1 cellular context compared by ENCODE assay signal in the genomic region with DNA sequence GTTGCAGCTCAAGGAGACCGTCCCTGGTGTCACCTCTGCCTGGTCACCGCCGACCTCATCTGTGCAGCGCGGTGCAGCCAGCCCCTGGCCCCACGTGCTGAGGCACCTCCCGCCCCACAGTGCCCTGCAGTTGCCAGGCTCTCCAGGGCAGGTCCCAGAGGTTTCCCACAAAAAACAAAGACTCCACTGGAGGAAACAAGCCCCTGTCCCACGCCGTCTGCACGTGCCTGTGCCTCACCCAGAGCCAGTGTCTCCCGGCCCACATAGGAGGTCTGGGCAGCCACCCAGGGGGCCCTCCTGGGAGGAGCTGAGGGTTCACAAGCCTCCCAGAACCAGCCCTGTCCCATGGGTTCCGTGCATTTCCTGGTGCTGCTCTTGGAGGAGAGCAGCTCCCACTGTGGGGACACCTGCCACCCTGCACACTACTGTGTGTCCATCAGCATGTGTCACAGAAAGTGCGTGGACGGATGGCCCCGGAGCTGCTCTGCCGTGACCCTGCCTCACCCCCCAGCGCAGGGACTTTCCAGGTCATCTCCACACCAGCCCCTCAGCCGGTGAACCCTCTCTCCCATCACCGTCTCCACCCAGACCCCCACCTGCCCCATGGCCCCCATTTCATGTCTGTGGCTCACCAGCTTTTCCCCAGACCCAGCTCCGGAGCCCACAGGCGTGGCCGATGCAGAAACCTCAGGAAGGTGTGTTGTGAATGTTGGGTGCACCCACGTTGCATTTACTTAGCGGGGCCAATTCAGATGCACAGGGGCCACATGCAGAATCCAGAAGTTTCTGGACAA.
TF ChIP-seq lines count a peak whose summit lies in the region.

No MANE protein-coding gene starts in this region.

TF ChIP-seq in HepG2, 621 proteins besides CTCF, POLR2A, EP300 and RAD21 (continued from another document):
- TF ChIP-seq, protein P1, sequence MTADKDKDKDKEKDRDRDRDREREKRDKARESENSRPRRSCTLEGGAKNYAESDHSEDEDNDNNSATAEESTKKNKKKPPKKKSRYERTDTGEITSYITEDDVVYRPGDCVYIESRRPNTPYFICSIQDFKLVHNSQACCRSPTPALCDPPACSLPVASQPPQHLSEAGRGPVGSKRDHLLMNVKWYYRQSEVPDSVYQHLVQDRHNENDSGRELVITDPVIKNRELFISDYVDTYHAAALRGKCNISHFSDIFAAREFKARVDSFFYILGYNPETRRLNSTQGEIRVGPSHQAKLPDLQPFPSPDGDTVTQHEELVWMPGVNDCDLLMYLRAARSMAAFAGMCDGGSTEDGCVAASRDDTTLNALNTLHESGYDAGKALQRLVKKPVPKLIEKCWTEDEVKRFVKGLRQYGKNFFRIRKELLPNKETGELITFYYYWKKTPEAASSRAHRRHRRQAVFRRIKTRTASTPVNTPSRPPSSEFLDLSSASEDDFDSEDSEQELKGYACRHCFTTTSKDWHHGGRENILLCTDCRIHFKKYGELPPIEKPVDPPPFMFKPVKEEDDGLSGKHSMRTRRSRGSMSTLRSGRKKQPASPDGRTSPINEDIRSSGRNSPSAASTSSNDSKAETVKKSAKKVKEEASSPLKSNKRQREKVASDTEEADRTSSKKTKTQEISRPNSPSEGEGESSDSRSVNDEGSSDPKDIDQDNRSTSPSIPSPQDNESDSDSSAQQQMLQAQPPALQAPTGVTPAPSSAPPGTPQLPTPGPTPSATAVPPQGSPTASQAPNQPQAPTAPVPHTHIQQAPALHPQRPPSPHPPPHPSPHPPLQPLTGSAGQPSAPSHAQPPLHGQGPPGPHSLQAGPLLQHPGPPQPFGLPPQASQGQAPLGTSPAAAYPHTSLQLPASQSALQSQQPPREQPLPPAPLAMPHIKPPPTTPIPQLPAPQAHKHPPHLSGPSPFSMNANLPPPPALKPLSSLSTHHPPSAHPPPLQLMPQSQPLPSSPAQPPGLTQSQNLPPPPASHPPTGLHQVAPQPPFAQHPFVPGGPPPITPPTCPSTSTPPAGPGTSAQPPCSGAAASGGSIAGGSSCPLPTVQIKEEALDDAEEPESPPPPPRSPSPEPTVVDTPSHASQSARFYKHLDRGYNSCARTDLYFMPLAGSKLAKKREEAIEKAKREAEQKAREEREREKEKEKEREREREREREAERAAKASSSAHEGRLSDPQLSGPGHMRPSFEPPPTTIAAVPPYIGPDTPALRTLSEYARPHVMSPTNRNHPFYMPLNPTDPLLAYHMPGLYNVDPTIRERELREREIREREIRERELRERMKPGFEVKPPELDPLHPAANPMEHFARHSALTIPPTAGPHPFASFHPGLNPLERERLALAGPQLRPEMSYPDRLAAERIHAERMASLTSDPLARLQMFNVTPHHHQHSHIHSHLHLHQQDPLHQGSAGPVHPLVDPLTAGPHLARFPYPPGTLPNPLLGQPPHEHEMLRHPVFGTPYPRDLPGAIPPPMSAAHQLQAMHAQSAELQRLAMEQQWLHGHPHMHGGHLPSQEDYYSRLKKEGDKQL (CRISPR knock-in tag; IDR thresholded peaks at IDR 0.05; ENCODE audit: low read depth), result no peak
- TF ChIP-seq, protein P2, sequence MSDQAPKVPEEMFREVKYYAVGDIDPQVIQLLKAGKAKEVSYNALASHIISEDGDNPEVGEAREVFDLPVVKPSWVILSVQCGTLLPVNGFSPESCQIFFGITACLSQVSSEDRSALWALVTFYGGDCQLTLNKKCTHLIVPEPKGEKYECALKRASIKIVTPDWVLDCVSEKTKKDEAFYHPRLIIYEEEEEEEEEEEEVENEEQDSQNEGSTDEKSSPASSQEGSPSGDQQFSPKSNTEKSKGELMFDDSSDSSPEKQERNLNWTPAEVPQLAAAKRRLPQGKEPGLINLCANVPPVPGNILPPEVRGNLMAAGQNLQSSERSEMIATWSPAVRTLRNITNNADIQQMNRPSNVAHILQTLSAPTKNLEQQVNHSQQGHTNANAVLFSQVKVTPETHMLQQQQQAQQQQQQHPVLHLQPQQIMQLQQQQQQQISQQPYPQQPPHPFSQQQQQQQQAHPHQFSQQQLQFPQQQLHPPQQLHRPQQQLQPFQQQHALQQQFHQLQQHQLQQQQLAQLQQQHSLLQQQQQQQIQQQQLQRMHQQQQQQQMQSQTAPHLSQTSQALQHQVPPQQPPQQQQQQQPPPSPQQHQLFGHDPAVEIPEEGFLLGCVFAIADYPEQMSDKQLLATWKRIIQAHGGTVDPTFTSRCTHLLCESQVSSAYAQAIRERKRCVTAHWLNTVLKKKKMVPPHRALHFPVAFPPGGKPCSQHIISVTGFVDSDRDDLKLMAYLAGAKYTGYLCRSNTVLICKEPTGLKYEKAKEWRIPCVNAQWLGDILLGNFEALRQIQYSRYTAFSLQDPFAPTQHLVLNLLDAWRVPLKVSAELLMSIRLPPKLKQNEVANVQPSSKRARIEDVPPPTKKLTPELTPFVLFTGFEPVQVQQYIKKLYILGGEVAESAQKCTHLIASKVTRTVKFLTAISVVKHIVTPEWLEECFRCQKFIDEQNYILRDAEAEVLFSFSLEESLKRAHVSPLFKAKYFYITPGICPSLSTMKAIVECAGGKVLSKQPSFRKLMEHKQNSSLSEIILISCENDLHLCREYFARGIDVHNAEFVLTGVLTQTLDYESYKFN (CRISPR knock-in tag; conservative IDR thresholded peaks at IDR 0.05), result no peak
- TF ChIP-seq, protein P3, sequence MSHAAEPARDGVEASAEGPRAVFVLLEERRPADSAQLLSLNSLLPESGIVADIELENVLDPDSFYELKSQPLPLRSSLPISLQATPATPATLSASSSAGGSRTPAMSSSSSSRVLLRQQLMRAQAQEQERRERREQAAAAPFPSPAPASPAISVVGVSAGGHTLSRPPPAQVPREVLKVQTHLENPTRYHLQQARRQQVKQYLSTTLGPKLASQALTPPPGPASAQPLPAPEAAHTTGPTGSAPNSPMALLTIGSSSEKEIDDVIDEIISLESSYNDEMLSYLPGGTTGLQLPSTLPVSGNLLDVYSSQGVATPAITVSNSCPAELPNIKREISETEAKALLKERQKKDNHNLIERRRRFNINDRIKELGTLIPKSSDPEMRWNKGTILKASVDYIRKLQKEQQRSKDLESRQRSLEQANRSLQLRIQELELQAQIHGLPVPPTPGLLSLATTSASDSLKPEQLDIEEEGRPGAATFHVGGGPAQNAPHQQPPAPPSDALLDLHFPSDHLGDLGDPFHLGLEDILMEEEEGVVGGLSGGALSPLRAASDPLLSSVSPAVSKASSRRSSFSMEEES (CRISPR knock-in tag; IDR thresholded peaks at IDR 0.05), result no peak
- no peak for TF ChIP-seq ZBTB20 (CRISPR knock-in tag; IDR thresholded peaks at IDR 0.05; ENCODE audit: borderline replicate concordance, low read depth)
- TF ChIP-seq ZNF225 (CRISPR knock-in tag; IDR thresholded peaks at IDR 0.05), result peak; percentile 17; the same call in 1 of the 2 replicates
- TF ChIP-seq, protein P4, sequence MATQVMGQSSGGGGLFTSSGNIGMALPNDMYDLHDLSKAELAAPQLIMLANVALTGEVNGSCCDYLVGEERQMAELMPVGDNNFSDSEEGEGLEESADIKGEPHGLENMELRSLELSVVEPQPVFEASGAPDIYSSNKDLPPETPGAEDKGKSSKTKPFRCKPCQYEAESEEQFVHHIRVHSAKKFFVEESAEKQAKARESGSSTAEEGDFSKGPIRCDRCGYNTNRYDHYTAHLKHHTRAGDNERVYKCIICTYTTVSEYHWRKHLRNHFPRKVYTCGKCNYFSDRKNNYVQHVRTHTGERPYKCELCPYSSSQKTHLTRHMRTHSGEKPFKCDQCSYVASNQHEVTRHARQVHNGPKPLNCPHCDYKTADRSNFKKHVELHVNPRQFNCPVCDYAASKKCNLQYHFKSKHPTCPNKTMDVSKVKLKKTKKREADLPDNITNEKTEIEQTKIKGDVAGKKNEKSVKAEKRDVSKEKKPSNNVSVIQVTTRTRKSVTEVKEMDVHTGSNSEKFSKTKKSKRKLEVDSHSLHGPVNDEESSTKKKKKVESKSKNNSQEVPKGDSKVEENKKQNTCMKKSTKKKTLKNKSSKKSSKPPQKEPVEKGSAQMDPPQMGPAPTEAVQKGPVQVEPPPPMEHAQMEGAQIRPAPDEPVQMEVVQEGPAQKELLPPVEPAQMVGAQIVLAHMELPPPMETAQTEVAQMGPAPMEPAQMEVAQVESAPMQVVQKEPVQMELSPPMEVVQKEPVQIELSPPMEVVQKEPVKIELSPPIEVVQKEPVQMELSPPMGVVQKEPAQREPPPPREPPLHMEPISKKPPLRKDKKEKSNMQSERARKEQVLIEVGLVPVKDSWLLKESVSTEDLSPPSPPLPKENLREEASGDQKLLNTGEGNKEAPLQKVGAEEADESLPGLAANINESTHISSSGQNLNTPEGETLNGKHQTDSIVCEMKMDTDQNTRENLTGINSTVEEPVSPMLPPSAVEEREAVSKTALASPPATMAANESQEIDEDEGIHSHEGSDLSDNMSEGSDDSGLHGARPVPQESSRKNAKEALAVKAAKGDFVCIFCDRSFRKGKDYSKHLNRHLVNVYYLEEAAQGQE (IDR thresholded peaks at IDR 0.05; ENCODE audit: borderline replicate concordance in 1 of 2, low read depth in 1 of 2, low read length in 2 of 2), result no peak
- TF ChIP-seq, protein P5, sequence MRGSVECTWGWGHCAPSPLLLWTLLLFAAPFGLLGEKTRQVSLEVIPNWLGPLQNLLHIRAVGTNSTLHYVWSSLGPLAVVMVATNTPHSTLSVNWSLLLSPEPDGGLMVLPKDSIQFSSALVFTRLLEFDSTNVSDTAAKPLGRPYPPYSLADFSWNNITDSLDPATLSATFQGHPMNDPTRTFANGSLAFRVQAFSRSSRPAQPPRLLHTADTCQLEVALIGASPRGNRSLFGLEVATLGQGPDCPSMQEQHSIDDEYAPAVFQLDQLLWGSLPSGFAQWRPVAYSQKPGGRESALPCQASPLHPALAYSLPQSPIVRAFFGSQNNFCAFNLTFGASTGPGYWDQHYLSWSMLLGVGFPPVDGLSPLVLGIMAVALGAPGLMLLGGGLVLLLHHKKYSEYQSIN (CRISPR knock-in tag; IDR thresholded peaks at IDR 0.05; ENCODE audit: borderline replicate concordance), result no peak
- TF ChIP-seq ETV5 (CRISPR knock-in tag; IDR thresholded peaks at IDR 0.05; ENCODE audit: borderline replicate concordance), result no peak
- peak; percentile 45; the same call in 1 of the 2 replicates for TF ChIP-seq KDM2A (CRISPR knock-in tag; IDR thresholded peaks at IDR 0.05; ENCODE audit: borderline replicate concordance, low read depth)
- no peak for TF ChIP-seq ZNF264 (CRISPR knock-in tag; IDR thresholded peaks at IDR 0.05)
- no peak for TF ChIP-seq TOPORS (CRISPR knock-in tag; IDR thresholded peaks at IDR 0.05)
- TF ChIP-seq, protein P6, sequence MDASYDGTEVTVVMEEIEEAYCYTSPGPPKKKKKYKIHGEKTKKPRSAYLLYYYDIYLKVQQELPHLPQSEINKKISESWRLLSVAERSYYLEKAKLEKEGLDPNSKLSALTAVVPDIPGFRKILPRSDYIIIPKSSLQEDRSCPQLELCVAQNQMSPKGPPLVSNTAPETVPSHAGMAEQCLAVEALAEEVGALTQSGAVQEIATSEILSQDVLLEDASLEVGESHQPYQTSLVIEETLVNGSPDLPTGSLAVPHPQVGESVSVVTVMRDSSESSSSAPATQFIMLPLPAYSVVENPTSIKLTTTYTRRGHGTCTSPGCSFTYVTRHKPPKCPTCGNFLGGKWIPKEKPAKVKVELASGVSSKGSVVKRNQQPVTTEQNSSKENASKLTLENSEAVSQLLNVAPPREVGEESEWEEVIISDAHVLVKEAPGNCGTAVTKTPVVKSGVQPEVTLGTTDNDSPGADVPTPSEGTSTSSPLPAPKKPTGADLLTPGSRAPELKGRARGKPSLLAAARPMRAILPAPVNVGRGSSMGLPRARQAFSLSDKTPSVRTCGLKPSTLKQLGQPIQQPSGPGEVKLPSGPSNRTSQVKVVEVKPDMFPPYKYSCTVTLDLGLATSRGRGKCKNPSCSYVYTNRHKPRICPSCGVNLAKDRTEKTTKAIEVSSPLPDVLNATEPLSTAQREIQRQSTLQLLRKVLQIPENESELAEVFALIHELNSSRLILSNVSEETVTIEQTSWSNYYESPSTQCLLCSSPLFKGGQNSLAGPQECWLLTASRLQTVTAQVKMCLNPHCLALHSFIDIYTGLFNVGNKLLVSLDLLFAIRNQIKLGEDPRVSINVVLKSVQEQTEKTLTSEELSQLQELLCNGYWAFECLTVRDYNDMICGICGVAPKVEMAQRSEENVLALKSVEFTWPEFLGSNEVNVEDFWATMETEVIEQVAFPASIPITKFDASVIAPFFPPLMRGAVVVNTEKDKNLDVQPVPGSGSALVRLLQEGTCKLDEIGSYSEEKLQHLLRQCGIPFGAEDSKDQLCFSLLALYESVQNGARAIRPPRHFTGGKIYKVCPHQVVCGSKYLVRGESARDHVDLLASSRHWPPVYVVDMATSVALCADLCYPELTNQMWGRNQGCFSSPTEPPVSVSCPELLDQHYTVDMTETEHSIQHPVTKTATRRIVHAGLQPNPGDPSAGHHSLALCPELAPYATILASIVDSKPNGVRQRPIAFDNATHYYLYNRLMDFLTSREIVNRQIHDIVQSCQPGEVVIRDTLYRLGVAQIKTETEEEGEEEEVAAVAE (CRISPR knock-in tag; IDR thresholded peaks at IDR 0.05; ENCODE audit: borderline replicate concordance), result no peak
- TF ChIP-seq ZNF589 (CRISPR knock-in tag; conservative IDR thresholded peaks at IDR 0.05), result no peak
- 0 out of 2 replicates have a peak, but pooled peaks have one; percentile 24 for TF ChIP-seq KLF15 (CRISPR knock-in tag; IDR thresholded peaks at IDR 0.05; ENCODE audit: borderline replicate concordance)
- peak; percentile 11 for TF ChIP-seq HNRNPLL (IDR thresholded peaks at IDR 0.05; ENCODE audit: low read depth, low read length, poor library complexity, severe bottlenecking)
- TF ChIP-seq, protein P7, sequence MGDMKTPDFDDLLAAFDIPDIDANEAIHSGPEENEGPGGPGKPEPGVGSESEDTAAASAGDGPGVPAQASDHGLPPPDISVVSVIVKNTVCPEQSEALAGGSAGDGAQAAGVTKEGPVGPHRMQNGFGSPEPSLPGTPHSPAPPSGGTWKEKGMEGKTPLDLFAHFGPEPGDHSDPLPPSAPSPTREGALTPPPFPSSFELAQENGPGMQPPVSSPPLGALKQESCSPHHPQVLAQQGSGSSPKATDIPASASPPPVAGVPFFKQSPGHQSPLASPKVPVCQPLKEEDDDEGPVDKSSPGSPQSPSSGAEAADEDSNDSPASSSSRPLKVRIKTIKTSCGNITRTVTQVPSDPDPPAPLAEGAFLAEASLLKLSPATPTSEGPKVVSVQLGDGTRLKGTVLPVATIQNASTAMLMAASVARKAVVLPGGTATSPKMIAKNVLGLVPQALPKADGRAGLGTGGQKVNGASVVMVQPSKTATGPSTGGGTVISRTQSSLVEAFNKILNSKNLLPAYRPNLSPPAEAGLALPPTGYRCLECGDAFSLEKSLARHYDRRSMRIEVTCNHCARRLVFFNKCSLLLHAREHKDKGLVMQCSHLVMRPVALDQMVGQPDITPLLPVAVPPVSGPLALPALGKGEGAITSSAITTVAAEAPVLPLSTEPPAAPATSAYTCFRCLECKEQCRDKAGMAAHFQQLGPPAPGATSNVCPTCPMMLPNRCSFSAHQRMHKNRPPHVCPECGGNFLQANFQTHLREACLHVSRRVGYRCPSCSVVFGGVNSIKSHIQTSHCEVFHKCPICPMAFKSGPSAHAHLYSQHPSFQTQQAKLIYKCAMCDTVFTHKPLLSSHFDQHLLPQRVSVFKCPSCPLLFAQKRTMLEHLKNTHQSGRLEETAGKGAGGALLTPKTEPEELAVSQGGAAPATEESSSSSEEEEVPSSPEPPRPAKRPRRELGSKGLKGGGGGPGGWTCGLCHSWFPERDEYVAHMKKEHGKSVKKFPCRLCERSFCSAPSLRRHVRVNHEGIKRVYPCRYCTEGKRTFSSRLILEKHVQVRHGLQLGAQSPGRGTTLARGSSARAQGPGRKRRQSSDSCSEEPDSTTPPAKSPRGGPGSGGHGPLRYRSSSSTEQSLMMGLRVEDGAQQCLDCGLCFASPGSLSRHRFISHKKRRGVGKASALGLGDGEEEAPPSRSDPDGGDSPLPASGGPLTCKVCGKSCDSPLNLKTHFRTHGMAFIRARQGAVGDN (CRISPR knock-in tag; IDR thresholded peaks at IDR 0.05), result no peak
- TF ChIP-seq POLR2G (IDR thresholded peaks at IDR 0.05; ENCODE audit: low read depth, low read length), result peak; percentile 59
TF ChIP-seq in HepG2: peak in this region for 11.
